ENCODE assay signal across 13 cellular contexts in the genomic region with DNA sequence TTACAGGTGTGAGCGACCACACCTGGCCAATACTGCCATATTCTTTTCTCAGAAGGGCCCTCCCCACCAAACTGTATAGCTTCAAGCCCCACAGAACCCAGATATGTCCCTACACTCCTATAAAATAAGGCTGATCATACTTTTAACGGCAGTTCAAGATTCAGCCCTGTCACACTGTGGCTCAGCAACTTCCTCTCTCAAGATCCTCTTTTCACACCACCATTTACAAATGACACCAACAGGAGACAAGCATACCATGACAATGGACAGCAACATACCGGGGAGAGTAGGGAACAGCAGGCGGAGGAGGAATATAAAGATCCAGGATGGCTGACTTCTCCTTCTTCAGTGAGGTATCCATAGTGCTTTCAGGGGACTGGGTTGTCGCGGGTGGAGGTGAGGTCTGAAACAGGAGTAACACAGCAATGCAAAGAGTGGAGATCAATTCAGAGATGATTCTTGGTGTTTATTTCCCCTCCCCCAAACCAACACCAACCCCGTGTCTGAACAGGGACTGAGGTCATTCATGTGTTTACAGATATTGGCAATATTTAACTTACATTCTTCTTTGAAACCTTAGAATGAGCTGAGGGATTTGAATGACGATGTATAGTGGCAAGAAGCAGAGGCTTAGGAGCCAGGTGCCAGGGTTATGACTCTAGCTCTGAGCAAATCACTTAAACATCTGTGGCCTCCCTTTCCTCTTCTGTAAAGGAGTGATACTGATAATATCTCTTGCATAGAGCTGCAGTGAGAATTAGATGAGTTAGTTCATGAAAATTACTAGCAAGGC. TPM values are rescaled to one million over a fixed set of nuclear protein-coding genes. Genes with fewer than 3 reads are reported as not detected.
DNase-seq lines count a peak whose midpoint lies in the region; ATAC-seq and TF ChIP-seq lines count a peak whose summit lies in the region.
"Had no signal": no experiment of that assay in that cellular context is flagged by ENCODE, and none has a peak within 500 bp of the region (broad histone marks: within the 10 kb centered on the region; RNA-seq: fewer than 3 reads in every experiment).

No MANE protein-coding gene starts in this region.

- H3K4me1 ChIP-seq in SJCRH30: peaks cover 33% of the 10 kb centered on the region
- no peaks in the 10 kb centered on the region; the same call in 1 of the 2 replicates for H3K4me1 ChIP-seq in BE2C

- H3K36me3 ChIP-seq in SJCRH30: peaks cover 55% of the 10 kb centered on the region
- peaks cover 43% of the 10 kb centered on the region for H3K36me3 ChIP-seq in BE2C

- no peak for TF ChIP-seq CTCF in BE2C (IDR thresholded peaks at IDR 0.05; ENCODE audit: low read depth, low read length)

- ATAC-seq in GM19025 (IDR thresholded peaks at IDR 0.05; ENCODE audit: low read depth, unreplicated experiment): peak; percentile 54
- ATAC-seq in HG03354 (IDR thresholded peaks at IDR 0.05; ENCODE audit: poor library complexity, severe bottlenecking, unreplicated experiment): peak; percentile 90
- ATAC-seq in memory B cell (ENCODE audit: low read depth): peak; percentile 57
- no peak for ATAC-seq in activated T-helper 17 cell treated with anti-CD3 and anti-CD28 coated beads, Interleukin-2, amount 50 U/mL, for 72 hours (replicated peaks)

- H3K27ac Mint-ChIP-seq in memory B cell: no peak overlapping the region
- H3K27ac Mint-ChIP-seq in activated T-helper 17 cell treated with anti-CD3 and anti-CD28 coated beads, Interleukin-2, amount 50 U/mL, for 72 hours: no peak overlapping the region
- H3K27ac Mint-ChIP-seq: activated naive CD8-positive, alpha-beta T cell treated with anti-CD3 and anti-CD28 coated beads, Interleukin-2, amount 10 ng/mL, durations not matched to agents 7 days and 5 days; IgD-negative memory B cell had no signal

- H3K27me3 Mint-ChIP-seq in memory B cell: peaks cover 12% of the 10 kb centered on the region
- H3K27me3 Mint-ChIP-seq in activated T-helper 17 cell treated with anti-CD3 and anti-CD28 coated beads, Interleukin-2, amount 50 U/mL, for 72 hours: peaks cover 16% of the 10 kb centered on the region

- H3K27me3 ChIP-seq in SJCRH30 (no peaks in the 10 kb centered on the region), BE2C (no peaks in the 10 kb centered on the region)
- H3K27me3 ChIP-seq: vagina had no signal

- H3K4me1 Mint-ChIP-seq in memory B cell: peaks cover 6% of the 10 kb centered on the region
- peaks cover 8% of the 10 kb centered on the region for H3K4me1 Mint-ChIP-seq in activated T-helper 17 cell treated with anti-CD3 and anti-CD28 coated beads, Interleukin-2, amount 50 U/mL, for 72 hours
- H3K4me1 Mint-ChIP-seq: activated naive CD8-positive, alpha-beta T cell treated with anti-CD3 and anti-CD28 coated beads, Interleukin-2, amount 10 ng/mL, durations not matched to agents 7 days and 5 days had no signal

- H3K9me3 Mint-ChIP-seq in memory B cell: peaks cover 2% of the 10 kb centered on the region
- no peaks in the 10 kb centered on the region for H3K9me3 Mint-ChIP-seq in activated T-helper 17 cell treated with anti-CD3 and anti-CD28 coated beads, Interleukin-2, amount 50 U/mL, for 72 hours

- DNase-seq in SJCRH30: peak; percentile 12 to 14
- DNase-seq in memory B cell (ENCODE audit: low spot score in 2 of 2): no peak
- DNase-seq in NCI-H1092 treated with DMSO at 0.1 percent for 48 hours (lab: John Stamatoyannopoulos, UW): no peak
- no peak for DNase-seq in BE2C
- no peak for DNase-seq in hypothalamus (lab: John Stamatoyannopoulos, UW)
- DNase-seq: activated naive CD8-positive, alpha-beta T cell treated with anti-CD3 and anti-CD28 coated beads, Interleukin-2, amount 10 ng/mL, durations not matched to agents 7 days and 5 days; foreskin melanocyte; stimulated activated CD4-positive, alpha-beta T cell treated with anti-CD3 and anti-CD28 coated beads, Interleukin-4, amount 100 ng/mL, for 4 hours had no signal

- H3K4me3 ChIP-seq in SJCRH30 (no peak overlapping the region), BE2C (ENCODE audit: low read depth, low read length) (no peak overlapping the region)
- H3K4me3 ChIP-seq: vagina had no signal

- H3K27ac ChIP-seq in SJCRH30: no peak overlapping the region
- H3K27ac ChIP-seq: vagina had no signal

- no peak overlapping the region for H3K4me3 Mint-ChIP-seq in memory B cell
- no peak overlapping the region for H3K4me3 Mint-ChIP-seq in activated T-helper 17 cell treated with anti-CD3 and anti-CD28 coated beads, Interleukin-2, amount 50 U/mL, for 72 hours
- H3K4me3 Mint-ChIP-seq: activated naive CD8-positive, alpha-beta T cell treated with anti-CD3 and anti-CD28 coated beads, Interleukin-2, amount 10 ng/mL, durations not matched to agents 7 days and 5 days; IgD-negative memory B cell had no signal

- H3K36me3 Mint-ChIP-seq in memory B cell: no peaks in the 10 kb centered on the region
- H3K36me3 Mint-ChIP-seq in activated T-helper 17 cell treated with anti-CD3 and anti-CD28 coated beads, Interleukin-2, amount 50 U/mL, for 72 hours (ENCODE audit: low read depth): no peaks in the 10 kb centered on the region
- H3K36me3 Mint-ChIP-seq: activated naive CD8-positive, alpha-beta T cell treated with anti-CD3 and anti-CD28 coated beads, Interleukin-2, amount 10 ng/mL, durations not matched to agents 7 days and 5 days; IgD-negative memory B cell had no signal

- H3K9me3 ChIP-seq in SJCRH30 (replicated peaks) (no peaks in the 10 kb centered on the region), BE2C (no peaks in the 10 kb centered on the region)
- H3K9me3 ChIP-seq: vagina had no signal

RNA-seq across cellular contexts. Expression of gene IPCEF1, which starts 57.6 kb away (rescaled TPM):
- 1.5 and 2.3 TPM in 2 replicates for total RNA-seq in SJCRH30 (2014; rRNA removed; shearing (Covaris generic))
- polyA plus RNA-seq in BE2C (2012; ENCODE audit: insufficient read depth, insufficient read length, low read depth): 0.25 TPM
- total RNA-seq in activated T-helper 17 cell treated with anti-CD3 and anti-CD28 coated beads, Interleukin-2, amount 50 U/mL, for 72 hours: 10 to 100 TPM; 15.6 to 20.2 TPM

Comparison
In these comparisons a context has a peak if more than half of its experiments do, and no peak if none do; other contexts are left out.
1. DNase-seq: peak in SJCRH30 (2 of 2); none in memory B cell (0 of 2), NCI-H1092 treated with DMSO at 0.1 percent for 48 hours (single experiment), BE2C (single experiment) and hypothalamus (0 of 51).